In genomic region chr3:123338021-123338619, GRCh38 we compare ENCODE assay signal across 20 cellular contexts.
A peak's percentile ranks its signal among the peaks of the same experiment; 100 is the strongest.
DNase-seq lines count a peak whose midpoint lies in the region; ATAC-seq lines count a peak whose summit lies in the region.
"Had no signal": no experiment of that assay in that cellular context is flagged by ENCODE, and none has a peak within 500 bp of the region (broad histone marks: within the 10 kb centered on the region; RNA-seq: fewer than 3 reads in every experiment).

No MANE protein-coding gene starts in this region.

- no peaks in the 10 kb centered on the region for H3K9me3 ChIP-seq in T-helper 17 cell (ENCODE audit: control insufficient read depth, low read length, poor library complexity, severe bottlenecking)
- H3K9me3 ChIP-seq: right lobe of liver had no signal

- ATAC-seq in Right ventricle myocardium inferior (no peak), left ventricle myocardium superior (peak; percentile 1), HG02623 (IDR thresholded peaks at IDR 0.05; ENCODE audit: unreplicated experiment) (no peak), T-helper 17 cell (no peak)
- ATAC-seq: activated T-cell treated with anti-CD3 and anti-CD28 coated beads, Interleukin-2, amount 50 U/mL, for 4 hours; right lobe of liver had no signal

- H3K9me3 Mint-ChIP-seq in activated CD4-positive, alpha-beta T cell treated with anti-CD3 and anti-CD28 coated beads, Interleukin-2, amount 10 ng/mL, durations not matched to agents 24 days and 14 days: no peaks in the 10 kb centered on the region
- H3K9me3 Mint-ChIP-seq: activated CD4-positive, alpha-beta memory T cell treated with anti-CD3 and anti-CD28 coated beads, Interleukin-2, amount 10 ng/mL, durations not matched to agents 7 days and 5 days; activated naive CD4-positive, alpha-beta T cell treated with anti-CD3 and anti-CD28 coated beads, Interleukin-2, amount 50 U/mL, for 24 hours; activated T-cell treated with anti-CD3 and anti-CD28 coated beads, Interleukin-2, amount 50 U/mL, for 4 hours; stimulated activated naive CD8-positive, alpha-beta T cell treated with anti-CD3 and anti-CD28 coated beads, Interleukin-15, Interleukin-2, amounts not matched to agents 100 ng/mL and 50 ng/mL, for 24 hours; type B pancreatic cell had no signal

- no peak overlapping the region for H3K4me3 Mint-ChIP-seq in T-helper 17 cell
- no peak overlapping the region for H3K4me3 Mint-ChIP-seq in activated CD4-positive, alpha-beta T cell treated with anti-CD3 and anti-CD28 coated beads, Interleukin-2, amount 10 ng/mL, durations not matched to agents 24 days and 14 days
- H3K4me3 Mint-ChIP-seq: activated CD4-positive, alpha-beta memory T cell treated with anti-CD3 and anti-CD28 coated beads, Interleukin-2, amount 10 ng/mL, durations not matched to agents 7 days and 5 days; activated naive CD4-positive, alpha-beta T cell treated with anti-CD3 and anti-CD28 coated beads, Interleukin-2, amount 50 U/mL, for 24 hours; activated T-cell treated with anti-CD3 and anti-CD28 coated beads, Interleukin-2, amount 50 U/mL, for 4 hours; stimulated activated naive CD8-positive, alpha-beta T cell treated with anti-CD3 and anti-CD28 coated beads, Interleukin-15, Interleukin-2, amounts not matched to agents 100 ng/mL and 50 ng/mL, for 24 hours; type B pancreatic cell had no signal

- DNase-seq in cardiac septum (ENCODE audit: low spot score): peak; percentile 66
- no peak for DNase-seq in Right ventricle myocardium inferior (ENCODE audit: missing footprints)
- DNase-seq in NCI-H345 treated with DMSO at 0.1 percent for 48 hours (lab: John Stamatoyannopoulos, UW; ENCODE audit: unreplicated experiment): peak; percentile 11
- no peak for DNase-seq in left ventricle myocardium superior
- DNase-seq in NCI-H526 (lab: John Stamatoyannopoulos, UW): no peak
- no peak for DNase-seq in T-helper 17 cell
- DNase-seq in activated CD4-positive, alpha-beta T cell treated with anti-CD3 and anti-CD28 coated beads, Interleukin-2, amount 10 ng/mL, durations not matched to agents 24 days and 14 days: no peak
- DNase-seq: activated CD4-positive, alpha-beta memory T cell treated with anti-CD3 and anti-CD28 coated beads, Interleukin-2, amount 10 ng/mL, durations not matched to agents 7 days and 5 days; activated T-cell treated with anti-CD3 and anti-CD28 coated beads, Interleukin-2, amount 50 U/mL, for 4 hours; cortex of kidney; DMS 273 treated with DMSO at 0.1 percent for 48 hours; IMR-90; MM.1S; NCI-H446; stimulated activated CD4-positive, alpha-beta T cell treated with anti-CD3 and anti-CD28 coated beads, Interleukin-2, amount 100 ng/mL, for 24 hours had no signal

- H3K4me1 Mint-ChIP-seq in T-helper 17 cell: peaks cover 13% of the 10 kb centered on the region
- peaks cover 6% of the 10 kb centered on the region for H3K4me1 Mint-ChIP-seq in activated CD4-positive, alpha-beta T cell treated with anti-CD3 and anti-CD28 coated beads, Interleukin-2, amount 10 ng/mL, durations not matched to agents 24 days and 14 days

- peaks cover 5% of the 10 kb centered on the region for H3K27me3 Mint-ChIP-seq in T-helper 17 cell
- peaks cover 1% of the 10 kb centered on the region for H3K27me3 Mint-ChIP-seq in activated CD4-positive, alpha-beta T cell treated with anti-CD3 and anti-CD28 coated beads, Interleukin-2, amount 10 ng/mL, durations not matched to agents 24 days and 14 days
- H3K27me3 Mint-ChIP-seq: activated naive CD4-positive, alpha-beta T cell treated with anti-CD3 and anti-CD28 coated beads, Interleukin-2, amount 50 U/mL, for 24 hours; stimulated activated naive CD8-positive, alpha-beta T cell treated with anti-CD3 and anti-CD28 coated beads, Interleukin-15, Interleukin-2, amounts not matched to agents 100 ng/mL and 50 ng/mL, for 24 hours; type B pancreatic cell had no signal

- H3K27ac Mint-ChIP-seq in T-helper 17 cell: no peak overlapping the region
- no peak overlapping the region for H3K27ac Mint-ChIP-seq in activated CD4-positive, alpha-beta T cell treated with anti-CD3 and anti-CD28 coated beads, Interleukin-2, amount 10 ng/mL, durations not matched to agents 24 days and 14 days
- H3K27ac Mint-ChIP-seq: activated CD4-positive, alpha-beta memory T cell treated with anti-CD3 and anti-CD28 coated beads, Interleukin-2, amount 10 ng/mL, durations not matched to agents 7 days and 5 days; activated naive CD4-positive, alpha-beta T cell treated with anti-CD3 and anti-CD28 coated beads, Interleukin-2, amount 50 U/mL, for 24 hours; stimulated activated naive CD8-positive, alpha-beta T cell treated with anti-CD3 and anti-CD28 coated beads, Interleukin-15, Interleukin-2, amounts not matched to agents 100 ng/mL and 50 ng/mL, for 24 hours; type B pancreatic cell had no signal

- no peaks in the 10 kb centered on the region for H3K36me3 Mint-ChIP-seq in T-helper 17 cell (ENCODE audit: low read depth)
- H3K36me3 Mint-ChIP-seq in activated CD4-positive, alpha-beta T cell treated with anti-CD3 and anti-CD28 coated beads, Interleukin-2, amount 10 ng/mL, durations not matched to agents 24 days and 14 days (ENCODE audit: low read depth): no peaks in the 10 kb centered on the region
- H3K36me3 Mint-ChIP-seq: activated naive CD4-positive, alpha-beta T cell treated with anti-CD3 and anti-CD28 coated beads, Interleukin-2, amount 50 U/mL, for 24 hours; type B pancreatic cell had no signal

- intact Hi-C loops in cardiac septum (cut with DNase I) (no loop called here), Right ventricle myocardium inferior (cut with DNase I) (no loop called here), left ventricle myocardium superior (cut with micrococcal nuclease) (no loop called here)
- intact Hi-C loops in activated CD4-positive, alpha-beta T cell treated with anti-CD3 and anti-CD28 coated beads, Interleukin-2, amount 10 ng/mL, durations not matched to agents 24 days and 14 days (cut with micrococcal nuclease): no loop called here

Comparison
In these comparisons a context has a peak if more than half of its experiments do, and no peak if none do; other contexts are left out.
1. DNase-seq: peak in cardiac septum (single experiment) and NCI-H345 treated with DMSO at 0.1 percent for 48 hours (single experiment); none in Right ventricle myocardium inferior (single experiment), left ventricle myocardium superior (single experiment), NCI-H526 (0 of 2), T-helper 17 cell (0 of 3) and activated CD4-positive, alpha-beta T cell treated with anti-CD3 and anti-CD28 coated beads, Interleukin-2, amount 10 ng/mL, durations not matched to agents 24 days and 14 days (single experiment).